ENCODE assay signal across 1 cellular context in genomic region chr1:26775666-26776065, GRCh38.
TF ChIP-seq lines count a peak whose summit lies in the region.

No MANE protein-coding gene starts in this region.

TF ChIP-seq in IMR-90, 13 proteins besides CTCF, POLR2A, EP300 and RAD21:
- no peak for TF ChIP-seq SMC3 (IDR thresholded peaks at IDR 0.05; ENCODE audit: low read depth, low read length)
- no peak for TF ChIP-seq NFE2L2 (IDR thresholded peaks at IDR 0.05; ENCODE audit: low read depth, low read length)
- no peak for TF ChIP-seq BHLHE40 (IDR thresholded peaks at IDR 0.05; ENCODE audit: low read depth, low read length)
- no peak for TF ChIP-seq MAZ (IDR thresholded peaks at IDR 0.05; ENCODE audit: borderline replicate concordance, low read depth, low read length)
- TF ChIP-seq MAFK (IDR thresholded peaks at IDR 0.05; ENCODE audit: low read depth, low read length) = no peak
- no peak for TF ChIP-seq USF2 (IDR thresholded peaks at IDR 0.05; ENCODE audit: low read depth, low read length)
- no peak for TF ChIP-seq RFX5 (IDR thresholded peaks at IDR 0.05; ENCODE audit: low read depth, low read length)
- TF ChIP-seq CEBPB (IDR thresholded peaks at IDR 0.05; ENCODE audit: low read depth, low read length) = no peak
- TF ChIP-seq FOS (IDR thresholded peaks at IDR 0.05; ENCODE audit: low read depth, low read length) = no peak
- TF ChIP-seq RCOR1 (IDR thresholded peaks at IDR 0.05; ENCODE audit: insufficient replicate concordance, low read length) = no peak
